ENCODE assay signal across 1 cellular context in genomic region chrX:65058626-65059025, GRCh38. TPM values are rescaled to one million over a fixed set of nuclear protein-coding genes. Genes with fewer than 3 reads are reported as not detected.
"Had no signal": no experiment of that assay in that cellular context is flagged by ENCODE, and none has a peak within 500 bp of the region (broad histone marks: within the 10 kb centered on the region; RNA-seq: fewer than 3 reads in every experiment).

No MANE protein-coding gene starts in this region.

RNA-seq across cellular contexts. Expression of gene ZC3H12B, which starts 24.0 kb away (rescaled TPM):
- total RNA-seq: pulmonary artery endothelial cell had no signal
